Comparison of ENCODE assay signal across 23 cellular contexts in genomic region chr3:110774496-110775265, GRCh38.
DNase-seq lines count a peak whose midpoint lies in the region; ATAC-seq, FAIRE-seq and TF ChIP-seq lines count a peak whose summit lies in the region.
"Had no signal": no experiment of that assay in that cellular context is flagged by ENCODE, and none has a peak within 500 bp of the region (broad histone marks: within the 10 kb centered on the region; RNA-seq: fewer than 3 reads in every experiment).

No MANE protein-coding gene starts in this region.

- 88 to 91% methylated on average over 7 of the region's 7 CpGs for WGBS in testis, 2 donors

- no peaks in the 10 kb centered on the region for H4K20me1 ChIP-seq in HCT116 (ENCODE audit: insufficient read depth)

- H3K4me1 ChIP-seq in HCT116 (ENCODE audit: control insufficient read depth in 1 of 2, insufficient read depth in 2 of 2, low read length in 2 of 2) (peaks cover 35 to 45% of the 10 kb centered on the region in 2 experiments), testis (no peaks in the 10 kb centered on the region)
- H3K4me1 ChIP-seq: prostate gland, transverse colon had no signal

- H3K27ac ChIP-seq in HCT116 (ENCODE audit: low read depth, low read length) (peak overlapping the region; percentile 78), testis (no peak overlapping the region)
- H3K27ac ChIP-seq: prostate gland, transverse colon had no signal

- TF ChIP-seq POLR2A in HCT116 (IDR thresholded peaks at IDR 0.05; ENCODE audit: borderline replicate concordance, extremely low read depth, insufficient read depth, insufficient read length): no peak
- TF ChIP-seq POLR2A in testis (IDR thresholded peaks at IDR 0.05): no peak

- peak overlapping the region; percentile 52 for H3K9ac ChIP-seq in HCT116 (ENCODE audit: low read length)

- RAD21 ChIA-PET in HCT116 (lab: Charles Lee; ENCODE audit: low non-redundant PET in 1 of 2, low total read pairs in 2 of 2, uncharacterized antibody in 2 of 2, unreplicated experiment in 2 of 2): no interaction called here

- TF ChIP-seq CTCF in AG04449 (IDR thresholded peaks at IDR 0.05; ENCODE audit: insufficient read depth, low read length, missing control alignments): no peak
- TF ChIP-seq CTCF in HCT116 (IDR thresholded peaks at IDR 0.05 in 2 of 3, conservative IDR thresholded peaks at IDR 0.05 in 1 of 3; ENCODE audit: borderline replicate concordance in 1 of 3, insufficient read depth in 1 of 3, low read depth in 2 of 3, low read length in 2 of 3): no peak
- no peak for TF ChIP-seq CTCF in astrocyte of the cerebellum (IDR thresholded peaks at IDR 0.05; ENCODE audit: low read depth, low read length, missing control alignments)
- TF ChIP-seq CTCF in testis (IDR thresholded peaks at IDR 0.05): no peak

- CTCF ChIA-PET in AG04449 (lab: Yijun Ruan, JAX) (no interaction called here), HCT116 (lab: Charles Lee) (no interaction called here)

- peak; percentile 45 for FAIRE-seq in islet of Langerhans (lab: Jason Lieb, UNC)
- FAIRE-seq: GM12878 had no signal

- in situ Hi-C loops in astrocyte of the cerebellum (cut with HindIII; ENCODE audit: low sequenced_read_pairs): no loop called here

- peak overlapping the region; percentile 9 for H2AFZ ChIP-seq in HCT116 (ENCODE audit: low read depth, low read length, poor library complexity, severe bottlenecking)

- no peak overlapping the region for H3K4me3 ChIP-seq in AG04449 (ENCODE audit: low read depth, low read length)
- H3K4me3 ChIP-seq in HCT116 (replicated peaks in 1 of 2; ENCODE audit: low read depth in 1 of 2, low read length in 2 of 2): no peak overlapping the region
- no peak overlapping the region for H3K4me3 ChIP-seq in astrocyte of the cerebellum (ENCODE audit: low read depth, low read length)
- no peak overlapping the region for H3K4me3 ChIP-seq in testis
- H3K4me3 ChIP-seq: esophagus muscularis mucosa, GM12878, prostate gland, transverse colon had no signal

- no peak overlapping the region; the same call in 1 of the 2 replicates for H3K4me2 ChIP-seq in HCT116 (ENCODE audit: low read length)

- H3K36me3 ChIP-seq in HCT116 (ENCODE audit: control insufficient read depth in 1 of 2, insufficient read depth in 2 of 2, low read length in 2 of 2) (no peaks in the 10 kb centered on the region), testis (ENCODE audit: low read depth, missing control alignments) (no peaks in the 10 kb centered on the region)
- H3K36me3 ChIP-seq: esophagus muscularis mucosa, prostate gland, transverse colon had no signal

- no peaks in the 10 kb centered on the region for H3K9me2 ChIP-seq in HCT116 (ENCODE audit: insufficient read depth)

- POLR2A ChIA-PET in AG04449 (lab: Yijun Ruan, JAX) (no interaction called here), HCT116 (lab: Charles Lee) (no interaction called here)

- H3K9me3 ChIP-seq in HCT116 (ENCODE audit: control insufficient read depth in 1 of 2, insufficient read depth in 1 of 2, low read depth in 1 of 2, low read length in 2 of 2) (no peaks in the 10 kb centered on the region), testis (no peaks in the 10 kb centered on the region)
- H3K9me3 ChIP-seq: esophagus muscularis mucosa, prostate gland, transverse colon had no signal

- TF ChIP-seq RAD21 in HCT116 (IDR thresholded peaks at IDR 0.05; ENCODE audit: low read depth): no peak

- intact Hi-C loops in HCT116 (cut with micrococcal nuclease): no loop called here
- intact Hi-C loops in testis (cut with DNase I; ENCODE audit: low total_unique reads): no loop called here

- H3K79me2 ChIP-seq in HCT116 (ENCODE audit: insufficient read depth, low read length): no peaks in the 10 kb centered on the region

- H3K27me3 ChIP-seq in HCT116 (ENCODE audit: insufficient read depth, low read length) (no peaks in the 10 kb centered on the region), testis (no peaks in the 10 kb centered on the region)
- H3K27me3 ChIP-seq: esophagus muscularis mucosa, transverse colon had no signal

- DNase-seq in AG04449 (ENCODE audit: low read depth, low spot score) (peak; percentile 53), HCT116 (ENCODE audit: low read depth, low spot score) (no peak), astrocyte of the cerebellum (ENCODE audit: low read depth) (peak; percentile 12), NCI-H510A (lab: John Stamatoyannopoulos, UW) (no peak), HuH-7.5 (ENCODE audit: low spot score) (no peak), NCI-H2081 treated with DMSO at 0.1 percent for 48 hours (lab: John Stamatoyannopoulos, UW) (no peak), testis (no peak)
- DNase-seq: 8988T; activated CD4-positive, alpha-beta T cell treated with anti-CD3 and anti-CD28 coated beads, Interleukin-2, amount 50 U/mL, for 48 hours; activated CD8-positive, alpha-beta memory T cell treated with anti-CD3 and anti-CD28 coated beads, Interleukin-2, amount 50 U/mL, for 4 hours; activated effector memory CD4-positive, alpha-beta T cell treated with Interleukin-2 at 50 U/mL for 16 hours; activated naive CD8-positive, alpha-beta T cell treated with anti-CD3 and anti-CD28 coated beads for 36 hours; cortex of kidney; kidney; NCI-H1436; NCI-H2107; SIG-M5; transverse colon had no signal

- ATAC-seq in HCT116: no peak
- ATAC-seq: GM12878, Panc1 had no signal

- no TSS peak for BruUV-seq in HCT116 (replicated peaks; lab: Mats Ljungman, UMichigan)

TF ChIP-seq in HCT116, 20 proteins besides CTCF, POLR2A, EP300 and RAD21:
- TF ChIP-seq JUND (IDR thresholded peaks at IDR 0.05) (no peak), ZNF274 (IDR thresholded peaks at IDR 0.05; ENCODE audit: low read depth, low read length) (no peak), EZH2phosphoT487 (IDR thresholded peaks at IDR 0.05; ENCODE audit: borderline replicate concordance) (no peak), ELF1 (IDR thresholded peaks at IDR 0.05; ENCODE audit: borderline replicate concordance, low read depth) (no peak), CBX3 (IDR thresholded peaks at IDR 0.05; ENCODE audit: low read depth) (no peak), EGR1 (IDR thresholded peaks at IDR 0.05; ENCODE audit: low read depth) (no peak), YY1 (IDR thresholded peaks at IDR 0.05; ENCODE audit: extremely low read depth, insufficient replicate concordance, low read depth, low read length) (no peak)

Comparison
In these comparisons a context has a peak if more than half of its experiments do, and no peak if none do; other contexts are left out.
1. DNase-seq: peak in AG04449 (single experiment) and astrocyte of the cerebellum (single experiment); none in HCT116 (single experiment), NCI-H510A (single experiment), HuH-7.5 (single experiment), NCI-H2081 treated with DMSO at 0.1 percent for 48 hours (single experiment) and testis (single experiment).